26 cellular contexts compared by ENCODE assay signal in genomic region chr7:132244917-132245480, GRCh38.
"Had no signal": no experiment of that assay in that cellular context is flagged by ENCODE, and none has a peak within 500 bp of the region (broad histone marks: within the 10 kb centered on the region; RNA-seq: fewer than 3 reads in every experiment).

No MANE protein-coding gene starts in this region.

- H3K27me3 ChIP-seq: dorsolateral prefrontal cortex, gastrocnemius medialis, hepatocyte, left lung, ovary, sigmoid colon, stomach, thyroid gland, vagina had no signal

- H3K27ac Mint-ChIP-seq: nephron; stimulated activated effector memory CD8-positive, alpha-beta T cell treated with anti-CD3 and anti-CD28 coated beads, Interleukin-12 subunit alpha, Interleukin-12 subunit beta, amount 100 ng/mL, for 72 hours had no signal

- H3K9me3 ChIP-seq: gastrocnemius medialis, left lung, ovary, psoas muscle, sigmoid colon, thyroid gland, vagina had no signal

- H3K4me1 Mint-ChIP-seq: naive thymus-derived CD4-positive, alpha-beta T cell; stimulated activated effector memory CD8-positive, alpha-beta T cell treated with anti-CD3 and anti-CD28 coated beads, Interleukin-12 subunit alpha, Interleukin-12 subunit beta, amount 100 ng/mL, for 72 hours had no signal

- DNase-seq: dorsolateral prefrontal cortex; effector CD4-positive, alpha-beta T cell; gastrocnemius medialis; head of caudate nucleus; kidney; left cardiac atrium; left lung; mesenchymal stem cell; midbrain; naive thymus-derived CD4-positive, alpha-beta T cell; occipital lobe; ovary; posterior cingulate gyrus; psoas muscle; right cardiac atrium; sigmoid colon; stimulated activated CD4-positive, alpha-beta T cell treated with anti-CD3 and anti-CD28 coated beads, Interleukin-2, amount 100 ng/mL, for 24 hours; stimulated activated CD4-positive, alpha-beta T cell treated with anti-CD3 and anti-CD28 coated beads, Interleukin-4, amount 100 ng/mL, for 24 hours; stimulated activated naive CD4-positive, alpha-beta T cell treated with Interleukin-2 at 50 U/mL for 16 hours; stomach; thyroid gland; trophoblast cell had no signal

- H3K36me3 Mint-ChIP-seq: naive thymus-derived CD4-positive, alpha-beta T cell; stimulated activated effector memory CD8-positive, alpha-beta T cell treated with anti-CD3 and anti-CD28 coated beads, Interleukin-12 subunit alpha, Interleukin-12 subunit beta, amount 100 ng/mL, for 72 hours had no signal

- ATAC-seq: gastrocnemius medialis; left cardiac atrium; left lung; naive thymus-derived CD4-positive, alpha-beta T cell; psoas muscle; right cardiac atrium; stimulated activated effector memory CD8-positive, alpha-beta T cell treated with anti-CD3 and anti-CD28 coated beads, Interleukin-12 subunit alpha, Interleukin-12 subunit beta, amount 100 ng/mL, for 72 hours had no signal

- H3K4me1 ChIP-seq: left lung had no signal

- H3K4me3 ChIP-seq: dorsolateral prefrontal cortex, gastrocnemius medialis, hepatocyte, left lung, ovary, psoas muscle, sigmoid colon, stomach, thyroid gland, vagina had no signal

- H3K27ac ChIP-seq: dorsolateral prefrontal cortex, gastrocnemius medialis, hepatocyte, left lung, ovary, psoas muscle, stomach, thyroid gland, vagina had no signal

- H3K36me3 ChIP-seq: gastrocnemius medialis, left lung, ovary, sigmoid colon, stomach, thyroid gland, vagina had no signal

- H3K4me3 Mint-ChIP-seq: naive thymus-derived CD4-positive, alpha-beta T cell; nephron; stimulated activated effector memory CD8-positive, alpha-beta T cell treated with anti-CD3 and anti-CD28 coated beads, Interleukin-12 subunit alpha, Interleukin-12 subunit beta, amount 100 ng/mL, for 72 hours had no signal
